In the genomic region with DNA sequence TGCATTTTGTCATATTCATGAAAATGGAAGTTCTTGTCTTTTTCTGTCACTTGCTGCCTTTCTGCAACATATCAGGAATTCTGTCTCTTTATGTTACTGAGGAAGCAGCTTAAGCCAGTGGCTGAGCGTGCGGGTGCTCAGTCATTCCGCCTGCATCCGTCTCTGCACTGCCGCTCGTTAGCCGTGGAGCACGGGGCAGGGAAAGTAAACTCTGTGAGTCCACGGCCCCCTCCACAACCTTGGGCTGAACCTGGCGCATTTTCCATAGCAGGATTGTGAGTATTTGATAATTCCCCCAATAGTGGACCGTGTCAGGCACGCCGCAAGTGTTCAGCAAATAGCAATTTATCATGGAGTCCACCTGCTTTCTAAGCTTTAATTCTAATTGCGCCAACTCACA, we compare ENCODE assay signal across 21 cellular contexts.
"Had no signal": no experiment of that assay in that cellular context is flagged by ENCODE, and none has a peak within 500 bp of the region (broad histone marks: within the 10 kb centered on the region; RNA-seq: fewer than 3 reads in every experiment).

No MANE protein-coding gene starts in this region.

- H3K27ac Mint-ChIP-seq: naive thymus-derived CD4-positive, alpha-beta T cell; nephron progenitor cell; stimulated activated memory B cell treated with anti-CD40 and anti-IgM and Interleukin-4, amounts not matched to agents 10 μg/mL and 1 μg/mL and 100 μg/mL, for 72 hours; stimulated activated naive CD8-positive, alpha-beta T cell treated with anti-CD3 and anti-CD28 coated beads, Interleukin-15, Interleukin-2, amounts not matched to agents 100 ng/mL and 50 ng/mL, for 24 hours had no signal

- H3K9me3 ChIP-seq: colonic mucosa, pancreas, psoas muscle, right lobe of liver, tibial artery, upper lobe of right lung, vagina had no signal

- H3K4me1 ChIP-seq: colonic mucosa, pancreas, psoas muscle, right lobe of liver, tibial artery, upper lobe of right lung, vagina had no signal

- H3K4me1 Mint-ChIP-seq: stimulated activated memory B cell treated with anti-CD40 and anti-IgM and Interleukin-4, amounts not matched to agents 10 μg/mL and 1 μg/mL and 100 μg/mL, for 72 hours had no signal

- FAIRE-seq: pancreas had no signal

- H3K36me3 ChIP-seq: colonic mucosa, pancreas, right lobe of liver, tibial artery, upper lobe of right lung, vagina had no signal

- H3K27ac ChIP-seq: colonic mucosa, hepatocyte, pancreas, psoas muscle, right lobe of liver, tibial artery, upper lobe of right lung, vagina had no signal

- ATAC-seq: naive thymus-derived CD4-positive, alpha-beta T cell; pancreas; psoas muscle; stimulated activated memory B cell treated with anti-CD40 and anti-IgM and Interleukin-4, amounts not matched to agents 10 μg/mL and 1 μg/mL and 100 μg/mL, for 72 hours had no signal

- H3K4me3 ChIP-seq: colonic mucosa, hepatocyte, pancreas, psoas muscle, right lobe of liver, tibial artery, upper lobe of right lung, vagina had no signal

- H3K9me3 Mint-ChIP-seq: nephron progenitor cell; stimulated activated memory B cell treated with anti-CD40 and anti-IgM and Interleukin-4, amounts not matched to agents 10 μg/mL and 1 μg/mL and 100 μg/mL, for 72 hours; stimulated activated naive CD8-positive, alpha-beta T cell treated with anti-CD3 and anti-CD28 coated beads, Interleukin-15, Interleukin-2, amounts not matched to agents 100 ng/mL and 50 ng/mL, for 24 hours had no signal

- DNase-seq: colonic mucosa; effector CD8-positive, alpha-beta T cell; foreskin melanocyte; kidney glomerular epithelial cell; mammary epithelial cell; nephron progenitor cell; nucleus accumbens; psoas muscle; retina; stimulated activated CD4-positive, alpha-beta T cell treated with anti-CD3 and anti-CD28 coated beads, Interleukin-15, amount 100 ng/mL, for 24 hours; stimulated activated CD4-positive, alpha-beta T cell treated with anti-CD3 and anti-CD28 coated beads, Interleukin-1b, Interleukin-23, amount 100 ng/mL, for 48 hours; stimulated activated CD4-positive, alpha-beta T cell treated with anti-CD3 and anti-CD28 coated beads, Interleukin-4, amount 100 ng/mL, for 24 hours; upper lobe of right lung had no signal

- H3K4me3 Mint-ChIP-seq: naive thymus-derived CD4-positive, alpha-beta T cell; nephron progenitor cell; stimulated activated memory B cell treated with anti-CD40 and anti-IgM and Interleukin-4, amounts not matched to agents 10 μg/mL and 1 μg/mL and 100 μg/mL, for 72 hours; stimulated activated naive CD8-positive, alpha-beta T cell treated with anti-CD3 and anti-CD28 coated beads, Interleukin-15, Interleukin-2, amounts not matched to agents 100 ng/mL and 50 ng/mL, for 24 hours had no signal

- H3K36me3 Mint-ChIP-seq: stimulated activated memory B cell treated with anti-CD40 and anti-IgM and Interleukin-4, amounts not matched to agents 10 μg/mL and 1 μg/mL and 100 μg/mL, for 72 hours had no signal
